ENCODE assay signal across 20 cellular contexts in the genomic region with DNA sequence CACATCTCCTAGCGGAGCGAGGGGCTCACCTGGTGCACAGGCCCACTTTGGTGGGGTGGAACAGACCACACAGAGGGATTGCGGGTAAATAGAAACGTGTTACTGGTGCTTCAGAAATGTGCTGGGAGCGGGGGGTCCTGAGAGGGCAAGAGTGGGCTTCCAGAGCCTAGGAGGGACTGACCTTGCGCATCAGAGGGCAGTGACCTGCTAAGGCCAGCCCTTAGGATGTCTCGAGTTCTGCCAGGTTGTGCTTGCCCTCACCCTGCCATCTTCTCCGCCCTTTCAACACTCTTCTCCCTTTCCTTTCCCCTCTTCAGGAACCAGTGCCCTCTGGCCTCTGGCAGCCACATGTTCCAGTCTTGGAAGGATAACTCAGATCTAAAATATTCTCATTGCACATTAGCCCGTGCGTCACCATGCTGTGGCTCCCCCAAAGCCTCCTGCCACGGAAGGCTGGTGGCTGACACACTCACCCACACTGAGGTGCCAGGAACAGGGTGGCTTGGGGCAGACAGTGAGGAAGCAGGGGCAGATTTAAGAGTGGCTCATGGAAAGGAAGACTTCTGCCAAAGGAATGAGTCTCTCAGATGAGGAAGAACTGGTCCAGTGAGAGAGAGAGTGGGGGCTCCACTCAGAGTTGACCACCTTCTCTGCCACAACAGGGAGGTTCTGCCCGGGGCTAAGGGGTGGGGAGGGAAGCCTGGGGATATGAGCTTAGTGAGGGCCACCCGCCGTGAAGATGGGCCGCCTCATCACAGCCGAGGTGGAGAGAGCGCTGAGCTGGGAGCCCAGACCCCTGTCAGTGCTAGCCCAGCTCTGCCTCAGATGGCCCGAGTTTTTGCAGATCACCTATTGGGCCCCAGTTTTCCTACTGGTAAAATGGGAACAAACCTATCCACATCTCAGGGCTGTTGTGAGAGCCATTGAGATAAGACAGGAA.
DNase-seq lines count a peak whose midpoint lies in the region; ATAC-seq and TF ChIP-seq lines count a peak whose summit lies in the region.
"Had no signal": no experiment of that assay in that cellular context is flagged by ENCODE, and none has a peak within 500 bp of the region (broad histone marks: within the 10 kb centered on the region; RNA-seq: fewer than 3 reads in every experiment).

No MANE protein-coding gene starts in this region.

- H3K27me3 Mint-ChIP-seq in nephron progenitor cell (ENCODE audit: low read depth, poor library complexity): peaks cover 12% of the 10 kb centered on the region
- H3K27me3 Mint-ChIP-seq: stimulated activated naive CD8-positive, alpha-beta T cell treated with anti-CD3 and anti-CD28 coated beads, Interleukin-15, amount 100 ng/mL, for 72 hours had no signal

- peaks cover 4% of the 10 kb centered on the region for H3K9me3 Mint-ChIP-seq in nephron progenitor cell
- H3K9me3 Mint-ChIP-seq: activated T-helper 1 cell treated with anti-CD3 and anti-CD28 coated beads, Interleukin-12 subunit alpha, Interleukin-12 subunit beta, Interleukin-2, Interleukin-4 antibody, amounts not matched to agents 30 ng/mL and 10 ng/mL and 1 ng/mL, durations not matched to agents 14 hours and 24 hours and 36 hours had no signal

- no peak overlapping the region for H3K4me3 ChIP-seq in coronary artery
- H3K4me3 ChIP-seq: mucosa of descending colon, vagina had no signal

- DNase-seq in AG08395 (ENCODE audit: low spot score) (peak; percentile 89), GM04504 (ENCODE audit: low read depth) (peak; percentile 79), coronary artery (ENCODE audit: low spot score) (peak; percentile 68), nephron progenitor cell (no peak), SHP77 (lab: John Stamatoyannopoulos, UW) (no peak), NCI-H146 treated with DMSO at 0.1 percent for 48 hours (lab: John Stamatoyannopoulos, UW; ENCODE audit: unreplicated experiment) (no peak)
- DNase-seq: activated CD4-positive, alpha-beta T cell treated with anti-CD3 and anti-CD28 coated beads, Interleukin-2, amount 50 U/mL, for 4 hours; BE2C; kidney glomerular epithelial cell; mucosa of descending colon; NCI-H187 treated with DMSO at 0.1 percent for 48 hours; NCI-H510A treated with DMSO at 0.1 percent for 48 hours; stimulated activated CD4-positive, alpha-beta T cell treated with anti-CD3 and anti-CD28 coated beads, Interleukin-12 subunit alpha, Interleukin-12 subunit beta, amount 100 ng/mL, for 4 hours; stimulated activated naive CD8-positive, alpha-beta T cell treated with anti-CD3 and anti-CD28 coated beads, Interleukin-15, amount 100 ng/mL, for 72 hours had no signal

- no peak overlapping the region for H3K4me3 Mint-ChIP-seq in nephron progenitor cell
- H3K4me3 Mint-ChIP-seq: activated T-helper 1 cell treated with anti-CD3 and anti-CD28 coated beads, Interleukin-12 subunit alpha, Interleukin-12 subunit beta, Interleukin-2, Interleukin-4 antibody, amounts not matched to agents 30 ng/mL and 10 ng/mL and 1 ng/mL, durations not matched to agents 14 hours and 24 hours and 36 hours; stimulated activated naive CD8-positive, alpha-beta T cell treated with anti-CD3 and anti-CD28 coated beads, Interleukin-15, amount 100 ng/mL, for 72 hours had no signal

- peak overlapping the region; percentile 67 for H3K27ac Mint-ChIP-seq in nephron progenitor cell
- H3K27ac Mint-ChIP-seq: activated T-helper 1 cell treated with anti-CD3 and anti-CD28 coated beads, Interleukin-12 subunit alpha, Interleukin-12 subunit beta, Interleukin-2, Interleukin-4 antibody, amounts not matched to agents 30 ng/mL and 10 ng/mL and 1 ng/mL, durations not matched to agents 14 hours and 24 hours and 36 hours had no signal

- no peaks in the 10 kb centered on the region for H3K36me3 Mint-ChIP-seq in nephron progenitor cell (ENCODE audit: low read depth)

- H3K4me1 Mint-ChIP-seq in nephron progenitor cell: no peaks in the 10 kb centered on the region
- H3K4me1 Mint-ChIP-seq: stimulated activated naive CD8-positive, alpha-beta T cell treated with anti-CD3 and anti-CD28 coated beads, Interleukin-15, amount 100 ng/mL, for 72 hours had no signal

- no peak for ATAC-seq in HG03039 (IDR thresholded peaks at IDR 0.05; ENCODE audit: unreplicated experiment)
- ATAC-seq in GM21786 (IDR thresholded peaks at IDR 0.05; ENCODE audit: unreplicated experiment): no peak
- ATAC-seq: stimulated activated naive CD8-positive, alpha-beta T cell treated with anti-CD3 and anti-CD28 coated beads, Interleukin-15, amount 100 ng/mL, for 72 hours had no signal

- H3K27ac ChIP-seq in coronary artery: no peak overlapping the region
- H3K27ac ChIP-seq: epithelial cell of prostate, parathyroid adenoma, vagina had no signal

- no peak for TF ChIP-seq CTCF in coronary artery (IDR thresholded peaks at IDR 0.05)
- no peak for TF ChIP-seq CTCF in nephron progenitor cell (IDR thresholded peaks at IDR 0.05)

Comparison
In these comparisons a context has a peak if more than half of its experiments do, and no peak if none do; other contexts are left out.
1. DNase-seq: peak in AG08395 (single experiment), GM04504 (single experiment) and coronary artery (single experiment); none in nephron progenitor cell (single experiment), SHP77 (0 of 2) and NCI-H146 treated with DMSO at 0.1 percent for 48 hours (single experiment).